Comparison of ENCODE assay signal across 20 cellular contexts in the genomic region with DNA sequence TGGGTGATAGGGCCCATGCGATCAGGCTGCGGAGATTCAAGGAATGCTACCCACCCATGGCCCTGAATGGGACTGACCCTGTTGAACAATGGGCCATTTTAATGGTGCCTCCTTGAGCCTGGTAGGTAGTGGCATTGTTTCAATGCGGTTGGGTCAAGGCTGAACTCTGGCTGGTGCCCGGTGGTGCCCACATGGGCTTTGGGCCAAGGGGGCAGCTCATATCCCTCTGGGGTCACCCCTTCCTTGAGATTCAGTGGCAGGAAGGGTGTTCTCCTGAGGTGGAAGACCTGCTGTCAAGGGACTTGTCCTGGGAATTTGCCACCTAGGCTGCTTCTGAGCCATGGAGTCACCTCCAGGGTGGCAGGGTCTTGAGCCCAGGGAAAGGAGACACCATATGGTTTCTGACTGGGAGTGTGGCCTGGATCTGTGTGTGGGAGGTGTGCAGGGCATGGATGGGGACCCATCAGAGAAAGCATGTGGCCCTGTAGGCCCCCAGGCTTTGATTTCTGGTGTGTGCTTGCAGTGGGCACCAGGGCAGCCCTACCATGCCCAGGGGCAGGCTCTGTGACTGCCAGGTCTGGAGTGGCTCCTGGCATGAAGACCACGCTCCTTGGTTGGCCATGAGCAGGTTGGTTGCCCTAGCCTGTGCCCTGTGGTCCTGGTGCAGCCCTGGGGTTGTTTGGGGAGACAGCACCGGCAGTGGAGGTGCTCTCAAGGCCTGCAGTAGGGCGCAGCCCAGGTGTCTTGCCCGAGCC.
"Had no signal": no experiment of that assay in that cellular context is flagged by ENCODE, and none has a peak within 500 bp of the region (broad histone marks: within the 10 kb centered on the region; RNA-seq: fewer than 3 reads in every experiment).

No MANE protein-coding gene starts in this region.

- H3K4me1 Mint-ChIP-seq: activated CD4-positive, alpha-beta T cell treated with anti-CD3 and anti-CD28 coated beads, Interleukin-2, amount 10 ng/mL, durations not matched to agents 24 days and 14 days; naive thymus-derived CD8-positive, alpha-beta T cell had no signal

- H3K36me3 ChIP-seq: neutrophil, prostate gland, SJCRH30, stomach, thoracic aorta had no signal

- H3K27ac Mint-ChIP-seq: activated CD4-positive, alpha-beta T cell treated with anti-CD3 and anti-CD28 coated beads, Interleukin-2, amount 10 ng/mL, durations not matched to agents 24 days and 14 days; activated CD8-positive, alpha-beta T cell treated with anti-CD3 and anti-CD28 coated beads, Interleukin-2, amount 10 ng/mL, durations not matched to agents 7 days and 5 days; activated naive CD8-positive, alpha-beta T cell; activated T-helper 2 cell treated with anti-CD3 and anti-CD28 coated beads, Interferon-gamma antibody, Interleukin-2, Interleukin-4, amounts not matched to agents 10 μg/mL and 5 μg/mL and 100 μg/mL, durations not matched to agents 14 hours and 24 hours and 36 hours; naive thymus-derived CD8-positive, alpha-beta T cell had no signal

- H3K9me3 ChIP-seq: prostate gland, SJCRH30, thoracic aorta had no signal

- H3K27ac ChIP-seq: body of pancreas, neutrophil, prostate gland, SJCRH30, stomach, thoracic aorta had no signal

- H3K4me3 ChIP-seq: body of pancreas, prostate gland, SJCRH30, stomach, thoracic aorta had no signal

- DNase-seq: activated CD4-positive, alpha-beta T cell treated with anti-CD3 and anti-CD28 coated beads, Interleukin-2, amount 10 ng/mL, durations not matched to agents 24 days and 14 days; activated CD4-positive, CD25-positive, alpha-beta regulatory T cell; activated CD8-positive, alpha-beta T cell treated with anti-CD3 and anti-CD28 coated beads, Interleukin-2, amount 10 ng/mL, durations not matched to agents 7 days and 5 days; amniotic stem cell; central memory CD4-positive, alpha-beta T cell; cortex of kidney; effector CD4-positive, alpha-beta T cell; foreskin fibroblast; mammary epithelial cell; SJCRH30; stimulated activated CD4-positive, alpha-beta T cell treated with anti-CD3 and anti-CD28 coated beads, Interleukin-12 subunit alpha, Interleukin-12 subunit beta, amount 100 ng/mL, for 4 hours; stimulated activated CD4-positive, alpha-beta T cell treated with anti-CD3 and anti-CD28 coated beads, Interleukin-2, amount 100 ng/mL, for 24 hours; stomach had no signal

- H3K27me3 ChIP-seq: body of pancreas, neutrophil, SJCRH30, stomach had no signal

- H3K4me1 ChIP-seq: body of pancreas, prostate gland, SJCRH30, stomach had no signal

- H3K36me3 Mint-ChIP-seq: activated naive CD8-positive, alpha-beta T cell; naive thymus-derived CD8-positive, alpha-beta T cell had no signal

- ATAC-seq: activated CD8-positive, alpha-beta T cell treated with anti-CD3 and anti-CD28 coated beads, Interleukin-2, amount 10 ng/mL, durations not matched to agents 7 days and 5 days; body of pancreas; naive thymus-derived CD8-positive, alpha-beta T cell had no signal

- H3K27me3 Mint-ChIP-seq: activated CD4-positive, alpha-beta T cell treated with anti-CD3 and anti-CD28 coated beads, Interleukin-2, amount 10 ng/mL, durations not matched to agents 24 days and 14 days; activated naive CD8-positive, alpha-beta T cell; naive thymus-derived CD8-positive, alpha-beta T cell had no signal

- H3K4me3 Mint-ChIP-seq: activated CD4-positive, alpha-beta T cell treated with anti-CD3 and anti-CD28 coated beads, Interleukin-2, amount 10 ng/mL, durations not matched to agents 24 days and 14 days; activated CD8-positive, alpha-beta T cell treated with anti-CD3 and anti-CD28 coated beads, Interleukin-2, amount 10 ng/mL, durations not matched to agents 7 days and 5 days; activated naive CD8-positive, alpha-beta T cell; naive thymus-derived CD8-positive, alpha-beta T cell had no signal
